In the genomic region with DNA sequence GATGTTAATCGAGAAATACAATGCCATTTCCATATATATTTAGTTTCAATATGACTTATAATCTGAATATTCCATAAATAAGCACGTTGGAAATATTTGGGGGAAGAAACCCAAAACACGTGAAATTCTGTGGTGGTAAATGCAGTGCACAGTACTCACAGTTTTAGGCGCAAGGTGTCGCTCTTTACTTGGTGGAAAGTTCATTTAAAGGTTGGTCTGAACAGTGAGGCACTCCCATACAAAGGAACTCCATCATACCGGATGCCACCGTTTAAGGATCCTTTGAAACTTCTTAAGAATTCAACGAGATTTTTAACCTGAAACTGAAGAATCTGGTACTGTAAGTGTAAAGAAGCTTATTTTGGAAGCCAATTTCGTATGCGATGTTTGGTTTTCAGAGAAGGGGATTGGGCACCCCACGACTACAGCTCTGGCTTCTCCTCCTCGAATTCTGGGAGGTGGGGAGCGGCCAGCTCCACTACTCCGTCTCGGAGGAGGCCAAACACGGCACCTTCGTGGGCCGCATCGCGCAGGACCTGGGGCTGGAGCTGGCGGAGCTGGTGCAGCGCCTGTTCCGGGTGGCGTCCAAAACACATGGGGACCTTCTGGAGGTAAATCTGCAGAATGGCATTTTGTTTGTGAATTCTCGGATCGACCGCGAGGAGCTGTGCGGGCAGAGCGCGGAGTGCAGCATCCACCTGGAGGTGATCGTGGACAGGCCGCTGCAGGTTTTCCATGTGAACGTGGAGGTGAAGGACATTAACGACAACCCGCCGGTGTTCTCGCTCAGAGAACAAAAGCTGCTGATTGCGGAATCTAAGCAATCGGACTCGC, we compare ENCODE assay signal across 10 cellular contexts. TPM values are rescaled to one million over a fixed set of nuclear protein-coding genes. Genes with fewer than 3 reads are reported as not detected.
A peak's percentile ranks its signal among the peaks of the same experiment; 100 is the strongest.
DNase-seq lines count a peak whose midpoint lies in the region; ATAC-seq and TF ChIP-seq lines count a peak whose summit lies in the region.
"Had no signal": no experiment of that assay in that cellular context is flagged by ENCODE, and none has a peak within 500 bp of the region (broad histone marks: within the 10 kb centered on the region; RNA-seq: fewer than 3 reads in every experiment).

A gene with protein sequence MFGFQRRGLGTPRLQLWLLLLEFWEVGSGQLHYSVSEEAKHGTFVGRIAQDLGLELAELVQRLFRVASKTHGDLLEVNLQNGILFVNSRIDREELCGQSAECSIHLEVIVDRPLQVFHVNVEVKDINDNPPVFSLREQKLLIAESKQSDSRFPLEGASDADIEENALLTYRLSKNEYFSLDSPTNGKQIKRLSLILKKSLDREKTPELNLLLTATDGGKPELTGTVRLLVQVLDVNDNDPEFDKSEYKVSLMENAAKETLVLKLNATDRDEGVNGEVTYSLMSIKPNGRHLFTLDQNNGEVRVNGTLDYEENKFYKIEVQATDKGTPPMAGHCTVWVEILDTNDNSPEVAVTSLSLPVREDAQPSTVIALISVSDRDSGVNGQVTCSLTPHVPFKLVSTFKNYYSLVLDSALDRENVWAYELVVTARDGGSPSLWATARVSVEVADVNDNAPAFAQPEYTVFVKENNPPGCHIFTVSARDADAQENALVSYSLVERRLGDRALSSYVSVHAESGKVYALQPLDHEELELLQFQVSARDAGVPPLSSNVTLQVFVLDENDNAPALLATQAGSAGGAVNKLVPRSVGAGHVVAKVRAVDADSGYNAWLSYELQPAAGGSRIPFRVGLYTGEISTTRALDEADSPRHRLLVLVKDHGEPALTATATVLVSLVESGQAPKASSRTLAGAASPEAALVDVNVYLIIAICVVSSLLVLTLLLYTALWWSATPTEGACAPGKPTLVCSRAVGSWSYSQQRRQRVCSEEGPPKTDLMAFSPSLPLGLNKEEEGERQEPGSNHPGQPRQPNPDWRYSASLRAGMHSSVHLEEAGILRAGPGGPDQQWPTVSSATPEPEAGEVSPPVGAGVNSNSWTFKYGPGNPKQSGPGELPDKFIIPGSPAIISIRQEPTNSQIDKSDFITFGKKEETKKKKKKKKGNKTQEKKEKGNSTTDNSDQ (plus strand): TSS at position 237 of the 834 bp plus-strand sequence. CDS start 147 bp downstream, at position 384.

- no peak for ATAC-seq in GM19023 (IDR thresholded peaks at IDR 0.05; ENCODE audit: unreplicated experiment)
- ATAC-seq in HG02884 (IDR thresholded peaks at IDR 0.05; ENCODE audit: unreplicated experiment), result no peak
- ATAC-seq in HG03108 (IDR thresholded peaks at IDR 0.05; ENCODE audit: unreplicated experiment), result no peak

- H3K9me2 ChIP-seq in neural cell (ENCODE audit: insufficient read depth, low read length), result no peaks in the 10 kb centered on the region

- DNase-seq in EL (peak; percentile 7), NCI-H1694 treated with DMSO at 0.1 percent for 48 hours (lab: John Stamatoyannopoulos, UW) (peak; percentile 84), dorsolateral prefrontal cortex (peak in 1 of 10 donors; percentile 38), MV-4-11 (lab: John Stamatoyannopoulos, UW) (no peak)
- DNase-seq: effector CD8-positive, alpha-beta T cell; T1000 had no signal

- H3K27ac ChIP-seq in dorsolateral prefrontal cortex (peak within 1 kb of the TSS in 1 of 59 donors; percentile 12), neural cell (ENCODE audit: low read length) (peak within 1 kb of the TSS; percentile 37)

- TF ChIP-seq CTCF in dorsolateral prefrontal cortex (IDR thresholded peaks at IDR 0.05 in 54 of 56, conservative IDR thresholded peaks at IDR 0.05 in 2 of 56; ENCODE audit: low read depth in 1 of 56, partially characterized antibody in 56 of 56) (peak in 47 of 56 donors; percentile 11 to 65 (median 39)), neural cell (IDR thresholded peaks at IDR 0.05; ENCODE audit: poor library complexity, severe bottlenecking) (peak; percentile 43)

- H3K4me3 ChIP-seq in dorsolateral prefrontal cortex, result peak within 1 kb of the TSS in 54 of 59 donors; percentile 2 to 61 (median 38)
- peak within 1 kb of the TSS; percentile 67 for H3K4me3 ChIP-seq in neural cell (ENCODE audit: low read length)

- H4K20me1 ChIP-seq in neural cell (ENCODE audit: insufficient read depth), result no peaks in the 10 kb centered on the region

- no peak for TF ChIP-seq EP300 in neural cell (conservative IDR thresholded peaks at IDR 0.05; ENCODE audit: poor library complexity, severe bottlenecking)

- H3K79me2 ChIP-seq in neural cell (replicated peaks; ENCODE audit: insufficient read depth, low read length), result peaks cover 66% of the 10 kb centered on the region

- no peak within 1 kb of the TSS for H3K4me2 ChIP-seq in neural cell (ENCODE audit: low read length)

- intact Hi-C loops in dorsolateral prefrontal cortex (cut with DNase I), result no loop called here

- peaks cover 0 to 4% (median 0%) of the 10 kb centered on the region in 45 donors for H3K27me3 ChIP-seq in dorsolateral prefrontal cortex
- H3K27me3 ChIP-seq in neural cell (ENCODE audit: insufficient read depth, low read depth, low read length), result no peaks in the 10 kb centered on the region

- peaks cover 60% of the 10 kb centered on the region for H3K36me3 ChIP-seq in neural cell (ENCODE audit: insufficient read depth, low read length)

- peak within 1 kb of the TSS; percentile 47 for H3K9ac ChIP-seq in neural cell (ENCODE audit: low read length)

- H3F3A ChIP-seq in neural cell (ENCODE audit: insufficient read depth, low read length, poor library complexity, severe bottlenecking), result no peaks in the 10 kb centered on the region

- TF ChIP-seq RAD21 in neural cell (conservative IDR thresholded peaks at IDR 0.05), result peak; percentile 64

- H3K9me3 ChIP-seq in neural cell (ENCODE audit: low read length), result peaks cover 42% of the 10 kb centered on the region

- no peak within 1 kb of the TSS for H2AFZ ChIP-seq in neural cell (ENCODE audit: low read depth, low read length)

TF ChIP-seq in neural cell, 6 proteins besides CTCF, POLR2A, EP300 and RAD21:
- TF ChIP-seq, protein P1, sequence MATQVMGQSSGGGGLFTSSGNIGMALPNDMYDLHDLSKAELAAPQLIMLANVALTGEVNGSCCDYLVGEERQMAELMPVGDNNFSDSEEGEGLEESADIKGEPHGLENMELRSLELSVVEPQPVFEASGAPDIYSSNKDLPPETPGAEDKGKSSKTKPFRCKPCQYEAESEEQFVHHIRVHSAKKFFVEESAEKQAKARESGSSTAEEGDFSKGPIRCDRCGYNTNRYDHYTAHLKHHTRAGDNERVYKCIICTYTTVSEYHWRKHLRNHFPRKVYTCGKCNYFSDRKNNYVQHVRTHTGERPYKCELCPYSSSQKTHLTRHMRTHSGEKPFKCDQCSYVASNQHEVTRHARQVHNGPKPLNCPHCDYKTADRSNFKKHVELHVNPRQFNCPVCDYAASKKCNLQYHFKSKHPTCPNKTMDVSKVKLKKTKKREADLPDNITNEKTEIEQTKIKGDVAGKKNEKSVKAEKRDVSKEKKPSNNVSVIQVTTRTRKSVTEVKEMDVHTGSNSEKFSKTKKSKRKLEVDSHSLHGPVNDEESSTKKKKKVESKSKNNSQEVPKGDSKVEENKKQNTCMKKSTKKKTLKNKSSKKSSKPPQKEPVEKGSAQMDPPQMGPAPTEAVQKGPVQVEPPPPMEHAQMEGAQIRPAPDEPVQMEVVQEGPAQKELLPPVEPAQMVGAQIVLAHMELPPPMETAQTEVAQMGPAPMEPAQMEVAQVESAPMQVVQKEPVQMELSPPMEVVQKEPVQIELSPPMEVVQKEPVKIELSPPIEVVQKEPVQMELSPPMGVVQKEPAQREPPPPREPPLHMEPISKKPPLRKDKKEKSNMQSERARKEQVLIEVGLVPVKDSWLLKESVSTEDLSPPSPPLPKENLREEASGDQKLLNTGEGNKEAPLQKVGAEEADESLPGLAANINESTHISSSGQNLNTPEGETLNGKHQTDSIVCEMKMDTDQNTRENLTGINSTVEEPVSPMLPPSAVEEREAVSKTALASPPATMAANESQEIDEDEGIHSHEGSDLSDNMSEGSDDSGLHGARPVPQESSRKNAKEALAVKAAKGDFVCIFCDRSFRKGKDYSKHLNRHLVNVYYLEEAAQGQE (IDR thresholded peaks at IDR 0.05; ENCODE audit: borderline replicate concordance), result no peak
- no peak for TF ChIP-seq MXI1 (conservative IDR thresholded peaks at IDR 0.05; ENCODE audit: poor library complexity, severe bottlenecking)
- peak; percentile 49 for TF ChIP-seq SMC3 (conservative IDR thresholded peaks at IDR 0.05; ENCODE audit: poor library complexity)
- no peak for TF ChIP-seq POLR2AphosphoS5 (IDR thresholded peaks at IDR 0.05)
- TF ChIP-seq TAF1 (IDR thresholded peaks at IDR 0.05; ENCODE audit: low read depth), result no peak
- no peak for TF ChIP-seq EZH2 (IDR thresholded peaks at IDR 0.05; ENCODE audit: borderline replicate concordance, insufficient read depth, low read length, poor library complexity, severe bottlenecking)

RNA-seq across cellular contexts. Expression of the gene that starts here (rescaled TPM):
- 10 to 100 TPM in 5 of 120 experiments, 1 to 10 TPM in 115; 3.6 to 14.6 (median 6.6) TPM for total RNA-seq in dorsolateral prefrontal cortex
- polyA plus RNA-seq in neural cell, result 5.3 and 7.3 TPM in 2 replicates
- polyA minus RNA-seq in neural cell, result 52.8 and 69.2 TPM in 2 replicates
